Comparison of ENCODE assay signal across 8 cellular contexts in genomic region chr22:33271390-33272161, GRCh38.
DNase-seq lines count a peak whose midpoint lies in the region; ATAC-seq lines count a peak whose summit lies in the region.

No MANE protein-coding gene starts in this region.

- WGBS in right cardiac atrium: 64% methylated on average over 6 of the region's 6 CpGs

- H3K4me1 ChIP-seq in right cardiac atrium (ENCODE audit: control insufficient read depth, insufficient read depth, low read length): no peaks in the 10 kb centered on the region

- intact Hi-C loops in right cardiac atrium (cut with DNase I): no loop called here

- DNase-seq in NCI-H1694 treated with DMSO at 0.1 percent for 48 hours (lab: John Stamatoyannopoulos, UW) (peak; percentile 60), right cardiac atrium (peak; percentile 70 to 90 (median 85)), NCI-H748 treated with DMSO at 0.1 percent for 48 hours (lab: John Stamatoyannopoulos, UW) (no peak), HPDE6-E6E7 (ENCODE audit: extremely low spot score) (no peak)
- no peak for DNase-seq in activated naive CD4-positive, alpha-beta T cell treated with anti-CD3 and anti-CD28 coated beads, Interleukin-2, amount 50 U/mL, for 72 hours (ENCODE audit: low spot score in 2 of 2)
- no peak for DNase-seq in activated naive CD4-positive, alpha-beta T cell treated with anti-CD3 and anti-CD28 coated beads, Interleukin-2, amount 10 ng/mL, durations not matched to agents 7 days and 5 days

- H3K9me3 Mint-ChIP-seq in activated naive CD4-positive, alpha-beta T cell treated with anti-CD3 and anti-CD28 coated beads, Interleukin-2, amount 50 U/mL, for 72 hours: no peaks in the 10 kb centered on the region
- H3K9me3 Mint-ChIP-seq in activated naive CD4-positive, alpha-beta T cell treated with anti-CD3 and anti-CD28 coated beads, Interleukin-2, amount 10 ng/mL, durations not matched to agents 7 days and 5 days: peaks cover 2% of the 10 kb centered on the region

- no peaks in the 10 kb centered on the region for H3K36me3 Mint-ChIP-seq in activated naive CD4-positive, alpha-beta T cell treated with anti-CD3 and anti-CD28 coated beads, Interleukin-2, amount 50 U/mL, for 72 hours
- H3K36me3 Mint-ChIP-seq in activated naive CD4-positive, alpha-beta T cell treated with anti-CD3 and anti-CD28 coated beads, Interleukin-2, amount 10 ng/mL, durations not matched to agents 7 days and 5 days: no peaks in the 10 kb centered on the region

- CTCF ChIA-PET in activated naive CD4-positive, alpha-beta T cell treated with anti-CD3 and anti-CD28 coated beads, Interleukin-2, amount 10 ng/mL, durations not matched to agents 7 days and 5 days (lab: Charles Lee): no interaction called here

- H3K27me3 ChIP-seq in right cardiac atrium (ENCODE audit: control insufficient read depth, insufficient read depth): no peaks in the 10 kb centered on the region

- H3K4me3 ChIP-seq in GM08714 (ENCODE audit: low read length) (peak overlapping the region; percentile 12; the same call in 1 of the 2 replicates), right cardiac atrium (ENCODE audit: low read length) (no peak overlapping the region)

- H3K27me3 Mint-ChIP-seq in activated naive CD4-positive, alpha-beta T cell treated with anti-CD3 and anti-CD28 coated beads, Interleukin-2, amount 10 ng/mL, durations not matched to agents 7 days and 5 days: no peaks in the 10 kb centered on the region

- ATAC-seq in GM21786 (IDR thresholded peaks at IDR 0.05; ENCODE audit: unreplicated experiment) (peak; percentile 59), right cardiac atrium (peak; percentile 84 to 92)
- no peak for ATAC-seq in activated naive CD4-positive, alpha-beta T cell treated with anti-CD3 and anti-CD28 coated beads, Interleukin-2, amount 50 U/mL, for 72 hours

- no peak overlapping the region for H3K27ac ChIP-seq in right cardiac atrium (ENCODE audit: low read length)

- no peaks in the 10 kb centered on the region for H3K4me1 Mint-ChIP-seq in activated naive CD4-positive, alpha-beta T cell treated with anti-CD3 and anti-CD28 coated beads, Interleukin-2, amount 10 ng/mL, durations not matched to agents 7 days and 5 days

- H3K9me3 ChIP-seq in right cardiac atrium (ENCODE audit: control insufficient read depth, low read length): no peaks in the 10 kb centered on the region

- no peak overlapping the region for H3K27ac Mint-ChIP-seq in activated naive CD4-positive, alpha-beta T cell treated with anti-CD3 and anti-CD28 coated beads, Interleukin-2, amount 50 U/mL, for 72 hours
- no peak overlapping the region for H3K27ac Mint-ChIP-seq in activated naive CD4-positive, alpha-beta T cell treated with anti-CD3 and anti-CD28 coated beads, Interleukin-2, amount 10 ng/mL, durations not matched to agents 7 days and 5 days

- no peak overlapping the region for H3K4me3 Mint-ChIP-seq in activated naive CD4-positive, alpha-beta T cell treated with anti-CD3 and anti-CD28 coated beads, Interleukin-2, amount 10 ng/mL, durations not matched to agents 7 days and 5 days

Comparison
In these comparisons a context has a peak if more than half of its experiments do, and no peak if none do; other contexts are left out.
1. ATAC-seq: peak in GM21786 (single experiment) and right cardiac atrium (2 of 2); none in activated naive CD4-positive, alpha-beta T cell treated with anti-CD3 and anti-CD28 coated beads, Interleukin-2, amount 50 U/mL, for 72 hours (0 of 2).
2. DNase-seq: peak in NCI-H1694 treated with DMSO at 0.1 percent for 48 hours (single experiment) and right cardiac atrium (3 of 3); none in NCI-H748 treated with DMSO at 0.1 percent for 48 hours (single experiment), activated naive CD4-positive, alpha-beta T cell treated with anti-CD3 and anti-CD28 coated beads, Interleukin-2, amount 50 U/mL, for 72 hours (0 of 2), activated naive CD4-positive, alpha-beta T cell treated with anti-CD3 and anti-CD28 coated beads, Interleukin-2, amount 10 ng/mL, durations not matched to agents 7 days and 5 days (single experiment) and HPDE6-E6E7 (single experiment).